Comparison of ENCODE assay signal across 16 cellular contexts in genomic region chr4:156948738-156949137, GRCh38. TPM values are rescaled to one million over a fixed set of nuclear protein-coding genes. Genes with fewer than 3 reads are reported as not detected.
A peak's percentile ranks its signal among the peaks of the same experiment; 100 is the strongest.
DNase-seq lines count a peak whose midpoint lies in the region; ATAC-seq and TF ChIP-seq lines count a peak whose summit lies in the region.
"Had no signal": no experiment of that assay in that cellular context is flagged by ENCODE, and none has a peak within 500 bp of the region (broad histone marks: within the 10 kb centered on the region; RNA-seq: fewer than 3 reads in every experiment).

No MANE protein-coding gene starts in this region.

- H3K4me1 ChIP-seq in PC-3 (ENCODE audit: insufficient read depth, low read length), result peaks cover 84% of the 10 kb centered on the region
- H3K4me1 ChIP-seq in esophagus muscularis mucosa, result peaks cover 36 to 100% (median 93%) of the 10 kb centered on the region in 4 donors
- peaks cover 71% of the 10 kb centered on the region for H3K4me1 ChIP-seq in psoas muscle

- WGBS in esophagus muscularis mucosa, result 41% methylated on average over 3 of the region's 3 CpGs
- WGBS in psoas muscle, 3 donors, result 16 to 19% (median 17%) methylated on average over 3 of the region's 3 CpGs

- no peak overlapping the region for H2AFZ ChIP-seq in PC-3 (ENCODE audit: low read length)

- POLR2A ChIA-PET in PC-3 (lab: Charles Lee; ENCODE audit: unreplicated experiment), result no interaction called here

- peak overlapping the region; percentile 62 for H3K4me3 Mint-ChIP-seq in Calu3 (ENCODE audit: low read depth, unreplicated experiment)
- no peak overlapping the region for H3K4me3 Mint-ChIP-seq in stimulated activated naive B cell treated with anti-CD40 and anti-IgM and Interleukin-4, amounts not matched to agents 10 μg/mL and 1 μg/mL and 100 μg/mL, for 72 hours
- H3K4me3 Mint-ChIP-seq: activated naive CD4-positive, alpha-beta T cell treated with anti-CD3 and anti-CD28 coated beads, Interleukin-2, amount 10 ng/mL, durations not matched to agents 7 days and 5 days; naive B cell; T-cell had no signal

- H3K36me3 Mint-ChIP-seq in Calu3 (ENCODE audit: insufficient read depth, unreplicated experiment), result peaks cover 24% of the 10 kb centered on the region
- no peaks in the 10 kb centered on the region for H3K36me3 Mint-ChIP-seq in stimulated activated naive B cell treated with anti-CD40 and anti-IgM and Interleukin-4, amounts not matched to agents 10 μg/mL and 1 μg/mL and 100 μg/mL, for 72 hours
- H3K36me3 Mint-ChIP-seq: activated naive CD4-positive, alpha-beta T cell treated with anti-CD3 and anti-CD28 coated beads, Interleukin-2, amount 10 ng/mL, durations not matched to agents 7 days and 5 days; naive B cell; T-cell had no signal

- peaks cover 60% of the 10 kb centered on the region for H3K4me1 Mint-ChIP-seq in Calu3 (ENCODE audit: low read depth, unreplicated experiment)
- no peaks in the 10 kb centered on the region for H3K4me1 Mint-ChIP-seq in stimulated activated naive B cell treated with anti-CD40 and anti-IgM and Interleukin-4, amounts not matched to agents 10 μg/mL and 1 μg/mL and 100 μg/mL, for 72 hours
- H3K4me1 Mint-ChIP-seq: activated naive CD4-positive, alpha-beta T cell treated with anti-CD3 and anti-CD28 coated beads, Interleukin-2, amount 10 ng/mL, durations not matched to agents 7 days and 5 days; naive B cell; T-cell had no signal

- H3F3A ChIP-seq in PC-3 (ENCODE audit: low read length, unreplicated experiment), result peaks cover 7% of the 10 kb centered on the region

- ATAC-seq in PC-3, result no peak
- peak in 3 of 4 donors; percentile 45 to 66 (median 61) for ATAC-seq in psoas muscle
- no peak for ATAC-seq in stimulated activated naive B cell treated with anti-CD40 and anti-IgM and Interleukin-4, amounts not matched to agents 10 μg/mL and 1 μg/mL and 100 μg/mL, for 72 hours (replicated peaks)
- ATAC-seq: T-cell had no signal

- H3K79me2 ChIP-seq in PC-3 (ENCODE audit: low read length), result peaks cover 84% of the 10 kb centered on the region

- BruUV-seq in Calu3 (replicated peaks; lab: Mats Ljungman, UMichigan) (TSS peak; percentile 32), PC-3 (replicated peaks; lab: Mats Ljungman, UMichigan) (no TSS peak)

- TF ChIP-seq CTCF in Calu3 (IDR thresholded peaks at IDR 0.05; ENCODE audit: unreplicated experiment) (no peak), PC-3 (conservative IDR thresholded peaks at IDR 0.05; ENCODE audit: low read depth, low read length) (no peak), esophagus muscularis mucosa (IDR thresholded peaks at IDR 0.05) (no peak), psoas muscle (IDR thresholded peaks at IDR 0.05) (no peak)

- CTCF ChIA-PET in Calu3 (lab: Charles Lee) (interaction anchor here (0.7 to 0.8 kb wide), 2 partner anchors 22 to 129 kb away, joined by 3 read pairs; no protein-coding TSS in a partner anchor), PC-3 (lab: Charles Lee) (no interaction called here)

- no peaks in the 10 kb centered on the region for H3K27me3 Mint-ChIP-seq in Calu3 (ENCODE audit: unreplicated experiment)
- no peaks in the 10 kb centered on the region for H3K27me3 Mint-ChIP-seq in stimulated activated naive B cell treated with anti-CD40 and anti-IgM and Interleukin-4, amounts not matched to agents 10 μg/mL and 1 μg/mL and 100 μg/mL, for 72 hours
- H3K27me3 Mint-ChIP-seq: activated naive CD4-positive, alpha-beta T cell treated with anti-CD3 and anti-CD28 coated beads, Interleukin-2, amount 10 ng/mL, durations not matched to agents 7 days and 5 days; naive B cell; T-cell had no signal

- H3K27ac Mint-ChIP-seq in Calu3 (ENCODE audit: unreplicated experiment), result peak overlapping the region; percentile 99
- H3K27ac Mint-ChIP-seq in stimulated activated naive B cell treated with anti-CD40 and anti-IgM and Interleukin-4, amounts not matched to agents 10 μg/mL and 1 μg/mL and 100 μg/mL, for 72 hours, result no peak overlapping the region
- H3K27ac Mint-ChIP-seq: activated naive CD4-positive, alpha-beta T cell treated with anti-CD3 and anti-CD28 coated beads, Interleukin-2, amount 10 ng/mL, durations not matched to agents 7 days and 5 days; naive B cell; T-cell had no signal

- no peak for TF ChIP-seq POLR2A in esophagus muscularis mucosa (IDR thresholded peaks at IDR 0.05; ENCODE audit: low read depth)

- no peaks in the 10 kb centered on the region for H3K9me2 ChIP-seq in PC-3 (replicated peaks; ENCODE audit: low read length)

- no peak for DNase-seq in Calu3
- DNase-seq in PC-3, result no peak
- DNase-seq in esophagus muscularis mucosa (ENCODE audit: extremely low spot score), result no peak
- no peak for DNase-seq in psoas muscle
- no peak for DNase-seq in ecto neural progenitor cell (ENCODE audit: low spot score)
- DNase-seq in stimulated activated naive B cell treated with anti-CD40 and anti-IgM and Interleukin-4, amounts not matched to agents 10 μg/mL and 1 μg/mL and 100 μg/mL, for 72 hours, result no peak
- DNase-seq in superior temporal gyrus (ENCODE audit: extremely low spot score), result no peak
- DNase-seq in SK-N-DZ (ENCODE audit: low spot score), result no peak
- DNase-seq: activated CD4-positive, CD25-positive, alpha-beta regulatory T cell; activated naive CD4-positive, alpha-beta T cell treated with anti-CD3 and anti-CD28 coated beads, Interleukin-2, amount 10 ng/mL, durations not matched to agents 7 days and 5 days; central memory CD4-positive, alpha-beta T cell; naive B cell; NCI-H1092; stimulated activated CD4-positive, alpha-beta T cell treated with anti-CD3 and anti-CD28 coated beads, Interleukin-4, amount 100 ng/mL, for 1 hour; T-cell had no signal

- H3K9me3 ChIP-seq in PC-3 (ENCODE audit: low read length) (no peaks in the 10 kb centered on the region), esophagus muscularis mucosa (no peaks in the 10 kb centered on the region), psoas muscle (no peaks in the 10 kb centered on the region)
- H3K9me3 ChIP-seq: Caco-2 had no signal

- H3K9ac ChIP-seq in PC-3 (ENCODE audit: low read length), result peak overlapping the region; percentile 36

- no peaks in the 10 kb centered on the region for H4K20me1 ChIP-seq in PC-3 (ENCODE audit: low read length)

- H3K36me3 ChIP-seq in PC-3 (ENCODE audit: low read depth, low read length) (no peaks in the 10 kb centered on the region), esophagus muscularis mucosa (no peaks in the 10 kb centered on the region), psoas muscle (ENCODE audit: insufficient read depth in 1 of 2, low read depth in 1 of 2) (no peaks in the 10 kb centered on the region)

- peak overlapping the region; percentile 74 for H3K27ac ChIP-seq in PC-3 (ENCODE audit: low read length)
- peak overlapping the region; percentile 79 to 82 (median 80) for H3K27ac ChIP-seq in esophagus muscularis mucosa (replicated peaks in 1 of 4)
- peak overlapping the region; percentile 18 for H3K27ac ChIP-seq in psoas muscle

- H3K27me3 ChIP-seq in PC-3 (ENCODE audit: low read length) (no peaks in the 10 kb centered on the region), esophagus muscularis mucosa (no peaks in the 10 kb centered on the region), psoas muscle (ENCODE audit: insufficient read depth in 3 of 3, low read length in 2 of 3) (no peaks in the 10 kb centered on the region)

- intact Hi-C loops in Calu3 (cut with micrococcal nuclease; ENCODE audit: unreplicated experiment), result loop anchor here (2.0 to 5.0 kb wide), 3 partner anchors 14 to 166 kb away; no protein-coding TSS in a partner anchor
- intact Hi-C loops in PC-3 (cut with micrococcal nuclease), result no loop called here
- intact Hi-C loops in esophagus muscularis mucosa (cut with DNase I), result no loop called here
- intact Hi-C loops in psoas muscle (cut with DNase I), result loop anchor here in 1 of 2 donors (10.0 kb wide), 1 partner anchor 174 kb away; no protein-coding TSS in a partner anchor

- peak overlapping the region; percentile 30 for H3K4me3 ChIP-seq in PC-3 (ENCODE audit: low read length)
- peak overlapping the region in 2 of 4 donors; percentile 9 to 16 for H3K4me3 ChIP-seq in esophagus muscularis mucosa
- peak overlapping the region; percentile 20 for H3K4me3 ChIP-seq in psoas muscle

- peak overlapping the region; percentile 63 for H3K4me2 ChIP-seq in PC-3 (ENCODE audit: low read length)

- TF ChIP-seq EP300 in esophagus muscularis mucosa (IDR thresholded peaks at IDR 0.05), result no peak

- no peaks in the 10 kb centered on the region for H3K9me3 Mint-ChIP-seq in Calu3 (ENCODE audit: low read depth, unreplicated experiment)
- no peaks in the 10 kb centered on the region for H3K9me3 Mint-ChIP-seq in stimulated activated naive B cell treated with anti-CD40 and anti-IgM and Interleukin-4, amounts not matched to agents 10 μg/mL and 1 μg/mL and 100 μg/mL, for 72 hours
- H3K9me3 Mint-ChIP-seq: activated naive CD4-positive, alpha-beta T cell treated with anti-CD3 and anti-CD28 coated beads, Interleukin-2, amount 10 ng/mL, durations not matched to agents 7 days and 5 days; naive B cell had no signal

RNA-seq across cellular contexts. Expression of gene PDGFC, which starts 22.9 kb away (rescaled TPM):
- total RNA-seq in Calu3 (2022) (52.1 and 64.5 TPM in 2 replicates), PC-3 (2014; rRNA removed) (16.8 and 23.0 TPM in 2 replicates), esophagus muscularis mucosa (10 to 100 TPM; 25.3 to 38.3 (median 30.0) TPM), psoas muscle (10 to 100 TPM in 1 of 4 donors, 1 to 10 TPM in 3; 4.2 to 19.8 (median 6.7) TPM)
- 1 to 10 TPM; 2.2 to 6.3 (median 2.5) TPM for polyA plus RNA-seq in psoas muscle
- 0.03 and 1.3 TPM in 2 replicates for polyA plus RNA-seq in SK-N-DZ (2014; cell fraction: cytosol; rRNA removed)
- polyA plus RNA-seq in SK-N-DZ (2014; cell fraction: nucleus; rRNA removed), result not detected in 2 replicates

Comparison
In these comparisons a context has a peak if more than half of its experiments do, and no peak if none do; other contexts are left out.
1. ATAC-seq: peak in psoas muscle (3 of 4); none in PC-3 (single experiment) and stimulated activated naive B cell treated with anti-CD40 and anti-IgM and Interleukin-4, amounts not matched to agents 10 μg/mL and 1 μg/mL and 100 μg/mL, for 72 hours (0 of 2).
2. H3K27ac ChIP-seq: peak in every context shown above with its lines; median percentile 80 in esophagus muscularis mucosa; 74 in PC-3; 18 in psoas muscle.